ENCODE assay signal across 1 cellular context in the genomic region with DNA sequence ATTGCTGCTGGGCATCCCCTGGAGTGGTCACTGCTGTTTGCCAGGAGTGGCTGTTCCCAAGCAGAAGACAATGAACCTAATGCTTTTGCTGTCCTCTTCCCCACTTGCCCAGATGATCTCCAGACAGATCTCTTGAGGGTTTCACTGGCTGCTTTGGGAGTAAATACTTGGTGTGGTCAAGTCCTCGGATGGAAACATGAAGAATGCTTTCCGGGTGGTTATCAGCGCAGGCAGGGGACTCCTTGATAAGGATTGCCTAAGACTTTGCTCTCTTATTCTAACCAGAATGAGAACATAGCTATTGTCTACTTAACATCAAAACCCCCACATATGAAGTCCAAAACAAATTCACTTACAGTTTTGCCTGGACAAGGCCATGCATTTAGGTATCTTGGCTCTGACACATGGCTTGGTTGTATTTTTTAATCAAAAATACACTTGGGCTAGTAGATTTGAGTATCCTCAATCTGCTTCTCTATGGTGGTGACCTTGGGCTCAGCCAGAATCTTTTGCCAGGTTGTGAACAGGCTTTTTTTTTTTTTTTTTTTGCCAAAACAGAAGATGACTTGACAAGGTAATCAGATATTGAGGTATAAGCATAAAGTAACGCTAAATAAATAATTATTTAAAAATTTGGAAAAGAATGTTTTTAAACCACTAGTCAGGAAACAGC.
TF ChIP-seq lines count a peak whose summit lies in the region.

No MANE protein-coding gene starts in this region.

TF ChIP-seq in K562, 482 proteins besides CTCF, POLR2A, EP300 and RAD21 (continued from another document and continues in another):
- no peak for TF ChIP-seq NR0B1 (IDR thresholded peaks at IDR 0.05; ENCODE audit: partially characterized antibody)
- no peak for TF ChIP-seq ZBTB7A (IDR thresholded peaks at IDR 0.05; ENCODE audit: borderline replicate concordance, control insufficient read depth, low read depth, low read length)
- TF ChIP-seq ZNF592 (IDR thresholded peaks at IDR 0.05), result peak; percentile 71
- TF ChIP-seq NR1H2 (CRISPR knock-in tag; IDR thresholded peaks at IDR 0.05), result no peak
- TF ChIP-seq SAP30 (IDR thresholded peaks at IDR 0.05; ENCODE audit: borderline replicate concordance, insufficient read depth, low read depth, low read length, poor library complexity, severe bottlenecking), result no peak
- no peak for TF ChIP-seq ZC3H4 (CRISPR knock-in tag; IDR thresholded peaks at IDR 0.05; ENCODE audit: borderline replicate concordance)
- TF ChIP-seq HIVEP1 (CRISPR knock-in tag; IDR thresholded peaks at IDR 0.05), result no peak
- TF ChIP-seq ZC3H8 (IDR thresholded peaks at IDR 0.05), result no peak
- peak; percentile 83 for TF ChIP-seq CXXC5 (CRISPR knock-in tag; IDR thresholded peaks at IDR 0.05)
- no peak for TF ChIP-seq HOMEZ (CRISPR knock-in tag; IDR thresholded peaks at IDR 0.05)
- TF ChIP-seq NFYB (IDR thresholded peaks at IDR 0.05; ENCODE audit: extremely low read depth, insufficient read length), result no peak
- peak; percentile 74; the same call in 1 of the 2 replicates for TF ChIP-seq ZC3H11A (IDR thresholded peaks at IDR 0.05; ENCODE audit: low read depth, low read length)
- TF ChIP-seq ZNF133 (CRISPR knock-in tag; IDR thresholded peaks at IDR 0.05), result no peak
- TF ChIP-seq HEY1 (CRISPR knock-in tag; IDR thresholded peaks at IDR 0.05; ENCODE audit: borderline replicate concordance), result no peak
- TF ChIP-seq, protein P1, sequence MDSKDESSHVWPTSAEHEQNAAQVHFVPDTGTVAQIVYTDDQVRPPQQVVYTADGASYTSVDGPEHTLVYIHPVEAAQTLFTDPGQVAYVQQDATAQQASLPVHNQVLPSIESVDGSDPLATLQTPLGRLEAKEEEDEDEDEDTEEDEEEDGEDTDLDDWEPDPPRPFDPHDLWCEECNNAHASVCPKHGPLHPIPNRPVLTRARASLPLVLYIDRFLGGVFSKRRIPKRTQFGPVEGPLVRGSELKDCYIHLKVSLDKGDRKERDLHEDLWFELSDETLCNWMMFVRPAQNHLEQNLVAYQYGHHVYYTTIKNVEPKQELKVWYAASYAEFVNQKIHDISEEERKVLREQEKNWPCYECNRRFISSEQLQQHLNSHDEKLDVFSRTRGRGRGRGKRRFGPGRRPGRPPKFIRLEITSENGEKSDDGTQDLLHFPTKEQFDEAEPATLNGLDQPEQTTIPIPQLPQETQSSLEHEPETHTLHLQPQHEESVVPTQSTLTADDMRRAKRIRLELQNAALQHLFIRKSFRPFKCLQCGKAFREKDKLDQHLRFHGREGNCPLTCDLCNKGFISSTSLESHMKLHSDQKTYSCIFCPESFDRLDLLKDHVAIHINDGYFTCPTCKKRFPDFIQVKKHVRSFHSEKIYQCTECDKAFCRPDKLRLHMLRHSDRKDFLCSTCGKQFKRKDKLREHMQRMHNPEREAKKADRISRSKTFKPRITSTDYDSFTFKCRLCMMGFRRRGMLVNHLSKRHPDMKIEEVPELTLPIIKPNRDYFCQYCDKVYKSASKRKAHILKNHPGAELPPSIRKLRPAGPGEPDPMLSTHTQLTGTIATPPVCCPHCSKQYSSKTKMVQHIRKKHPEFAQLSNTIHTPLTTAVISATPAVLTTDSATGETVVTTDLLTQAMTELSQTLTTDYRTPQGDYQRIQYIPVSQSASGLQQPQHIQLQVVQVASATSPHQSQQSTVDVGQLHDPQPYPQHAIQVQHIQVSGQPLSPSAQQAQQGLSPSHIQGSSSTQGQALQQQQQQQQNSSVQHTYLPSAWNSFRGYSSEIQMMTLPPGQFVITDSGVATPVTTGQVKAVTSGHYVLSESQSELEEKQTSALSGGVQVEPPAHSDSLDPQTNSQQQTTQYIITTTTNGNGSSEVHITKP (IDR thresholded peaks at IDR 0.05; ENCODE audit: partially characterized antibody), result peak; percentile 52
- TF ChIP-seq NR2F6 (CRISPR knock-in tag; IDR thresholded peaks at IDR 0.05), result no peak
- TF ChIP-seq FOXJ2 (tag; IDR thresholded peaks at IDR 0.05), result no peak
- 0 out of 2 replicates have a peak, but pooled peaks have one; percentile 47 for TF ChIP-seq ZNF175 (CRISPR knock-in tag; IDR thresholded peaks at IDR 0.05; ENCODE audit: low read depth)
- peak; percentile 98 for TF ChIP-seq TEAD4 (IDR thresholded peaks at IDR 0.05; ENCODE audit: low read length)
- no peak for TF ChIP-seq TEAD4 (CRISPR knock-in tag; IDR thresholded peaks at IDR 0.05; ENCODE audit: borderline replicate concordance)
- TF ChIP-seq TCFL5 (CRISPR knock-in tag; conservative IDR thresholded peaks at IDR 0.05), result no peak
- peak; percentile 80 for TF ChIP-seq SMAD1 (IDR thresholded peaks at IDR 0.05; ENCODE audit: low read depth, low read length, partially characterized antibody)
- no peak for TF ChIP-seq TCF7L2 (IDR thresholded peaks at IDR 0.05; ENCODE audit: low read depth, low read length)
- TF ChIP-seq U2AF2 (optimal IDR thresholded peaks at IDR 0.05; ENCODE audit: low read depth, low read length), result no peak
- TF ChIP-seq NR3C1 (CRISPR knock-in tag; IDR thresholded peaks at IDR 0.05), result no peak
- TF ChIP-seq, protein P2, sequence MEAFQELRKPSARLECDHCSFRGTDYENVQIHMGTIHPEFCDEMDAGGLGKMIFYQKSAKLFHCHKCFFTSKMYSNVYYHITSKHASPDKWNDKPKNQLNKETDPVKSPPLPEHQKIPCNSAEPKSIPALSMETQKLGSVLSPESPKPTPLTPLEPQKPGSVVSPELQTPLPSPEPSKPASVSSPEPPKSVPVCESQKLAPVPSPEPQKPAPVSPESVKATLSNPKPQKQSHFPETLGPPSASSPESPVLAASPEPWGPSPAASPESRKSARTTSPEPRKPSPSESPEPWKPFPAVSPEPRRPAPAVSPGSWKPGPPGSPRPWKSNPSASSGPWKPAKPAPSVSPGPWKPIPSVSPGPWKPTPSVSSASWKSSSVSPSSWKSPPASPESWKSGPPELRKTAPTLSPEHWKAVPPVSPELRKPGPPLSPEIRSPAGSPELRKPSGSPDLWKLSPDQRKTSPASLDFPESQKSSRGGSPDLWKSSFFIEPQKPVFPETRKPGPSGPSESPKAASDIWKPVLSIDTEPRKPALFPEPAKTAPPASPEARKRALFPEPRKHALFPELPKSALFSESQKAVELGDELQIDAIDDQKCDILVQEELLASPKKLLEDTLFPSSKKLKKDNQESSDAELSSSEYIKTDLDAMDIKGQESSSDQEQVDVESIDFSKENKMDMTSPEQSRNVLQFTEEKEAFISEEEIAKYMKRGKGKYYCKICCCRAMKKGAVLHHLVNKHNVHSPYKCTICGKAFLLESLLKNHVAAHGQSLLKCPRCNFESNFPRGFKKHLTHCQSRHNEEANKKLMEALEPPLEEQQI (IDR thresholded peaks at IDR 0.05), result peak; percentile 95
- no peak for TF ChIP-seq RB1 (IDR thresholded peaks at IDR 0.05; ENCODE audit: low read depth)
- TF ChIP-seq ZNF274 (IDR thresholded peaks at IDR 0.05; ENCODE audit: borderline replicate concordance, low read depth, low read length), result no peak
- TF ChIP-seq RBM14 (IDR thresholded peaks at IDR 0.05; ENCODE audit: borderline replicate concordance, insufficient read depth, low read depth, low read length), result no peak
- peak; percentile 97 for TF ChIP-seq CBFA2T3 (IDR thresholded peaks at IDR 0.05)
- TF ChIP-seq COPS2 (conservative IDR thresholded peaks at IDR 0.05), result no peak
- peak; percentile 96 for TF ChIP-seq RNF2 (IDR thresholded peaks at IDR 0.05)
- no peak for TF ChIP-seq ATF2 (CRISPR knock-in tag; IDR thresholded peaks at IDR 0.05)
- TF ChIP-seq MIER1 (IDR thresholded peaks at IDR 0.05; ENCODE audit: low read depth), result 0 out of 2 replicates have a peak, but pooled peaks have one; percentile 17
- TF ChIP-seq NCOR1 (IDR thresholded peaks at IDR 0.05), result peak; percentile 95
- TF ChIP-seq XRCC5 (IDR thresholded peaks at IDR 0.05; ENCODE audit: low read depth, low read length), result no peak
- no peak for TF ChIP-seq PTTG1 (tag; IDR thresholded peaks at IDR 0.05; ENCODE audit: low read depth)
- TF ChIP-seq RBM17 (IDR thresholded peaks at IDR 0.05; ENCODE audit: borderline replicate concordance, low read depth, low read length), result no peak
- no peak for TF ChIP-seq ZNF699 (CRISPR knock-in tag; IDR thresholded peaks at IDR 0.05; ENCODE audit: insufficient replicate concordance)
- TF ChIP-seq TRIM24 (IDR thresholded peaks at IDR 0.05), result peak; percentile 94 to 96
- TF ChIP-seq RBFOX2 (IDR thresholded peaks at IDR 0.05; ENCODE audit: low read depth, low read length), result no peak
- TF ChIP-seq KLF10 (CRISPR knock-in tag; IDR thresholded peaks at IDR 0.05), result no peak
- TF ChIP-seq ZNF384 (IDR thresholded peaks at IDR 0.05; ENCODE audit: low read depth, low read length), result peak; percentile 47
- TF ChIP-seq TFE3 (CRISPR knock-in tag; IDR thresholded peaks at IDR 0.05), result no peak
- no peak; the same call in 1 of the 2 replicates for TF ChIP-seq POLR2H (tag; IDR thresholded peaks at IDR 0.05; ENCODE audit: low read depth)
- TF ChIP-seq YY1 (IDR thresholded peaks at IDR 0.05; ENCODE audit: borderline replicate concordance in 1 of 3, control insufficient read depth in 1 of 3, extremely low read depth in 1 of 3, insufficient read depth in 3 of 3, insufficient read length in 1 of 3, insufficient replicate concordance in 2 of 3, low read depth in 1 of 3, low read length in 2 of 3), result peak in 1 of 3 experiments; percentile 11
- TF ChIP-seq TAF9B (IDR thresholded peaks at IDR 0.05; ENCODE audit: partially characterized antibody), result no peak
- TF ChIP-seq FOXM1 (IDR thresholded peaks at IDR 0.05; ENCODE audit: low read depth), result peak; percentile 90
- no peak for TF ChIP-seq FOXM1 (CRISPR knock-in tag; IDR thresholded peaks at IDR 0.05; ENCODE audit: low read depth)
- no peak for TF ChIP-seq ZFPM2 (CRISPR knock-in tag; IDR thresholded peaks at IDR 0.05)
